In the genomic region with DNA sequence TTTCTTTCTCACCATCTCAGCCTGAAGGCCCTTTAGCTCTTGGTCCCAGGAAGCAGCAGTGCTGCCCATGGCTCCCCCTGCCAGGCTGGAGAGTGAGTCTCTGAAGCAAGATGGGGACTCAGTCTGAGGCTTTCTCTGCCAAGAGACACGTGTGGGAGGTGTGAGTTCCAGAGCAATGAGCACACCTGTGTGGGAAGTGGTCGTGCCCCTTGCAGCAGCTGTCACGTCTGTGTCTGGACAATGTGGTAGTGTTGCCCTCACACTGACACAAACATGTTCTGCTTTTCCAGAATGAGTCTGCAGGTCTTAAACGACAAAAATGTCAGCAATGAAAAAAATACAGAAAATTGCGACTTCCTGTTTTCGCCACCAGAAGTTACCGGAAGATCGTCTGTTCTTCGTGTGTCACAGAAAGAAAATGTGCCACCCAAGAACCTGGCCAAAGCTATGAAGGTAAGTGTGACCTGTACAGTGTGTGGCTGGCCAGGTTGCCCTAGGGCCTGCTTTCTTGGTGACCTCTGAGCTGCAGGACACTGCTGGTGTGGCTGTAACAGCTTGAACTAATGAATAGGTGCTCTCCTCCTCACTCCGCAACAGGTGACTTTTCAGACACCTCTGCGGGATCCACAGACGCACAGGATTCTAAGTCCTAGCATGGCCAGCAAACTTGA, we compare ENCODE assay signal across 8 cellular contexts. TPM values are rescaled to one million over a fixed set of nuclear protein-coding genes. Genes with fewer than 3 reads are reported as not detected.
DNase-seq lines count a peak whose midpoint lies in the region; ATAC-seq, FAIRE-seq and TF ChIP-seq lines count a peak whose summit lies in the region.

No MANE protein-coding gene starts in this region.

- H3K36me3 Mint-ChIP-seq in astrocyte (ENCODE audit: low read depth, unreplicated experiment) (peaks cover 4% of the 10 kb centered on the region), progenitor cell of endocrine pancreas (ENCODE audit: insufficient read depth) (peaks cover 5% of the 10 kb centered on the region)

- H3K9me3 ChIP-seq in astrocyte (ENCODE audit: insufficient read depth, low read depth, low read length) = no peaks in the 10 kb centered on the region

- no peaks in the 10 kb centered on the region for H3K27me3 ChIP-seq in astrocyte (ENCODE audit: insufficient read depth, low read length)

- H3K4me3 Mint-ChIP-seq in astrocyte (ENCODE audit: unreplicated experiment) (peak overlapping the region; percentile 89), progenitor cell of endocrine pancreas (ENCODE audit: low read depth) (peak overlapping the region; percentile 88)

- peaks cover 4% of the 10 kb centered on the region for H3K36me3 ChIP-seq in astrocyte (ENCODE audit: insufficient read depth, low read length)

- H3K4me2 ChIP-seq in astrocyte (ENCODE audit: low read length) = peak overlapping the region; percentile 92

- no peak overlapping the region for H2AFZ ChIP-seq in astrocyte (ENCODE audit: low read depth, low read length)

- peaks cover 44% of the 10 kb centered on the region for H3K4me1 ChIP-seq in astrocyte (ENCODE audit: insufficient read depth, low read length)

- peaks cover 32% of the 10 kb centered on the region for H3K4me1 Mint-ChIP-seq in astrocyte (ENCODE audit: low read depth, unreplicated experiment)
- H3K4me1 Mint-ChIP-seq in progenitor cell of endocrine pancreas (ENCODE audit: low read depth) = peaks cover 24% of the 10 kb centered on the region

- peak overlapping the region; percentile 18 for H3K27ac Mint-ChIP-seq in astrocyte (ENCODE audit: unreplicated experiment)
- no peak overlapping the region for H3K27ac Mint-ChIP-seq in progenitor cell of endocrine pancreas

- DNase-seq in RWPE1 (ENCODE audit: low spot score) (no peak), astrocyte (ENCODE audit: low read depth) (no peak), progenitor cell of endocrine pancreas (ENCODE audit: low spot score, unreplicated experiment) (no peak), foreskin fibroblast (no peak), occipital lobe (lab: John Stamatoyannopoulos, UW) (no peak)

- peaks cover 76% of the 10 kb centered on the region for H3K79me2 ChIP-seq in astrocyte (ENCODE audit: insufficient read depth, low read length)

- H4K20me1 ChIP-seq in astrocyte (ENCODE audit: insufficient read depth, low read length) = peaks cover 34% of the 10 kb centered on the region

- TF ChIP-seq CTCF in RWPE1 (conservative IDR thresholded peaks at IDR 0.05; ENCODE audit: low read depth) (no peak), astrocyte (IDR thresholded peaks at IDR 0.05; ENCODE audit: insufficient read depth, low read depth, low read length) (no peak), progenitor cell of endocrine pancreas (IDR thresholded peaks at IDR 0.05; ENCODE audit: unreplicated experiment) (no peak), foreskin fibroblast (IDR thresholded peaks at IDR 0.05; ENCODE audit: low read depth, low read length) (no peak)

- H3K9me3 Mint-ChIP-seq in astrocyte (ENCODE audit: unreplicated experiment) = no peaks in the 10 kb centered on the region
- no peaks in the 10 kb centered on the region for H3K9me3 Mint-ChIP-seq in progenitor cell of endocrine pancreas (ENCODE audit: low read depth)

- no peak for ATAC-seq in GM21360 (IDR thresholded peaks at IDR 0.05; ENCODE audit: unreplicated experiment)
- no peak for ATAC-seq in HG02852 (IDR thresholded peaks at IDR 0.05; ENCODE audit: unreplicated experiment)

- FAIRE-seq in astrocyte (lab: Jason Lieb, UNC) = no peak

- POLR2A ChIA-PET in RWPE1 (lab: Yijun Ruan, JAX; ENCODE audit: low non-redundant PET) = interaction anchor here (0.6 kb wide), 1 partner anchor 8 kb away, joined by 3 read pairs; no protein-coding TSS in a partner anchor

- peak overlapping the region; percentile 96 for H3K27ac ChIP-seq in RWPE1
- H3K27ac ChIP-seq in astrocyte (ENCODE audit: low read depth, low read length) = no peak overlapping the region

- CTCF ChIA-PET in RWPE1 (lab: Yijun Ruan, JAX) = no interaction called here

- H3K4me3 ChIP-seq in GM08714 (ENCODE audit: low read length) = peak overlapping the region; percentile 83; the same call in 1 of the 2 replicates
- H3K4me3 ChIP-seq in astrocyte (ENCODE audit: insufficient read depth, low read depth, low read length) = peak overlapping the region; percentile 71
- H3K4me3 ChIP-seq in foreskin fibroblast (ENCODE audit: low read depth in 1 of 2, low read length in 2 of 2) = peak overlapping the region in 1 of 2 donors; percentile 57

- peak overlapping the region; percentile 81 for H3K9ac ChIP-seq in astrocyte (ENCODE audit: low read length)

- H3K27me3 Mint-ChIP-seq in astrocyte (ENCODE audit: low read depth, unreplicated experiment) (no peaks in the 10 kb centered on the region), progenitor cell of endocrine pancreas (no peaks in the 10 kb centered on the region)

RNA-seq across cellular contexts. Expression of gene TACC3, which starts 1.9 kb away (rescaled TPM):
- total RNA-seq in astrocyte (10.2 and 15.0 TPM in 2 replicates), progenitor cell of endocrine pancreas (56.2 and 58.3 TPM in 2 replicates), occipital lobe (1.6 TPM)

RNA-seq across cellular contexts. Expression of gene TMEM129, which starts 2.1 kb away (rescaled TPM):
- 26.8 and 29.3 TPM in 2 replicates for total RNA-seq in astrocyte
- 29.9 and 30.0 TPM in 2 replicates for total RNA-seq in progenitor cell of endocrine pancreas
- total RNA-seq in occipital lobe = 12.8 TPM

RNA-seq across cellular contexts. Expression of gene SLBP, which starts 11.1 kb away (rescaled TPM):
- 44.5 and 45.1 TPM in 2 replicates for total RNA-seq in astrocyte
- 54.3 and 56.5 TPM in 2 replicates for total RNA-seq in progenitor cell of endocrine pancreas
- total RNA-seq in occipital lobe = 48.8 TPM

RNA-seq across cellular contexts. Expression of gene FAM53A, which starts 39.2 kb away (rescaled TPM):
- total RNA-seq in astrocyte (2.1 and 3.4 TPM in 2 replicates), progenitor cell of endocrine pancreas (2.4 and 3.0 TPM in 2 replicates), occipital lobe (0.78 TPM)
